9 cellular contexts compared by ENCODE assay signal in the genomic region with DNA sequence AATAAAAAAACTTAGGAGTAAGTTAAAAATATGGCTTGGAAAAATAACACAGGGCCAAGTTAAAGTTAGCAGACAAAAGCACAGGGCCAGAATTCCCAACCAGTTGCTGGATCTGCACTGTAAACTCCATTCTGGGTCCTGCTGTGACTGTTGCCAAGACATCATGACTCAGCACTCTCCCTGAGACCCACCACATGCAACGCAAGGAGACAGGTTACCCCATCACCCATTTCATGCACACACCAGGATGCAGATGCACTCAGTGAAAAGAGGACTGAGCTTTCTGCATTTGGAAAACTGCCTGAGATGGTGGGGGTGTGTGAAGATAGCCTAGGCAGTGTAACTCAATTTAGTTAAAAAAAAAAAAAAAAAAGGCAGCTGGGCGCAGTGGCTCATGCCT.
DNase-seq lines count a peak whose midpoint lies in the region; ATAC-seq and TF ChIP-seq lines count a peak whose summit lies in the region.
"Had no signal": no experiment of that assay in that cellular context is flagged by ENCODE, and none has a peak within 500 bp of the region (broad histone marks: within the 10 kb centered on the region; RNA-seq: fewer than 3 reads in every experiment).

No MANE protein-coding gene starts in this region.

- H3K27me3 ChIP-seq in H7 (ENCODE audit: control insufficient read depth, insufficient read depth, low read length) = peaks cover 2% of the 10 kb centered on the region; the same call in 1 of the 2 replicates
- no peaks in the 10 kb centered on the region for H3K27me3 ChIP-seq in heart right ventricle
- no peaks in the 10 kb centered on the region for H3K27me3 ChIP-seq in sigmoid colon

- H3K27ac ChIP-seq in heart right ventricle (peak overlapping the region in 7 of 10 donors; percentile 20 to 66 (median 46)), sigmoid colon (peak overlapping the region; percentile 53 to 90 (median 56))
- H3K27ac ChIP-seq: KMS-11 had no signal

- TF ChIP-seq EP300 in sigmoid colon (IDR thresholded peaks at IDR 0.05) = peak in 1 of 4 donors; percentile 6

- intact Hi-C loops in heart right ventricle (cut with DNase I) = no loop called here
- intact Hi-C loops in sigmoid colon (cut with DNase I) = no loop called here

- ATAC-seq in SK-N-SH treated with all-trans-retinoic acid at 6 μM for 48 hours (peak; percentile 66), heart right ventricle (peak; percentile 22 to 64 (median 48)), HG03025 (IDR thresholded peaks at IDR 0.05; ENCODE audit: low FRiP score, unreplicated experiment) (no peak), GM19452 (IDR thresholded peaks at IDR 0.05; ENCODE audit: unreplicated experiment) (no peak)

- H3K36me3 ChIP-seq in H7 (replicated peaks; ENCODE audit: control insufficient read depth, insufficient read depth, low read length) (no peaks in the 10 kb centered on the region), heart right ventricle (no peaks in the 10 kb centered on the region), sigmoid colon (no peaks in the 10 kb centered on the region)

- TF ChIP-seq POLR2A in sigmoid colon (IDR thresholded peaks at IDR 0.05) = no peak

- H3K4me3 ChIP-seq in H7 (ENCODE audit: insufficient read depth, low read depth, low read length) (no peak overlapping the region), heart right ventricle (no peak overlapping the region), sigmoid colon (no peak overlapping the region)

- DNase-seq in H7 (peak; percentile 23), heart right ventricle (peak in 1 of 2 donors; percentile 66), sigmoid colon (peak; percentile 87), cerebellum (ENCODE audit: low spot score) (no peak)
- no peak for DNase-seq in activated T-cell treated with anti-CD3 and anti-CD28 coated beads, Interleukin-2, amount 50 U/mL, for 1 hour

- H3K9me3 ChIP-seq in heart right ventricle = no peaks in the 10 kb centered on the region
- H3K9me3 ChIP-seq in sigmoid colon = no peaks in the 10 kb centered on the region

- H3K4me1 ChIP-seq in heart right ventricle (peaks cover 3 to 21% (median 12%) of the 10 kb centered on the region in 9 donors), sigmoid colon (peaks cover 0 to 29% (median 23%) of the 10 kb centered on the region in 4 donors)

- TF ChIP-seq CTCF in heart right ventricle (IDR thresholded peaks at IDR 0.05) (no peak), sigmoid colon (IDR thresholded peaks at IDR 0.05) (no peak)

- 47 to 48% methylated on average over 2 of the region's 2 CpGs for WGBS in heart right ventricle, 2 donors
- 57 to 81% methylated on average over 1 to 2 of the region's 2 CpGs for WGBS in sigmoid colon, 2 donors

TF ChIP-seq in SK-N-SH treated with all-trans-retinoic acid at 6 μM for 48 hours, 23 proteins besides CTCF, POLR2A, EP300 and RAD21:
- TF ChIP-seq CSRNP3 (CRISPR knock-in tag; IDR thresholded peaks at IDR 0.05) (no peak), CSDC2 (CRISPR knock-in tag; IDR thresholded peaks at IDR 0.05) (no peak)

Comparison
In these comparisons a context has a peak if more than half of its experiments do, and no peak if none do; other contexts are left out.
1. DNase-seq: peak in H7 (single experiment) and sigmoid colon (single experiment); none in activated T-cell treated with anti-CD3 and anti-CD28 coated beads, Interleukin-2, amount 50 U/mL, for 1 hour (single experiment) and cerebellum (single experiment).
2. ATAC-seq: peak in SK-N-SH treated with all-trans-retinoic acid at 6 μM for 48 hours (single experiment) and heart right ventricle (8 of 8); none in HG03025 (single experiment) and GM19452 (single experiment).